ENCODE assay signal across 10 cellular contexts in the genomic region with DNA sequence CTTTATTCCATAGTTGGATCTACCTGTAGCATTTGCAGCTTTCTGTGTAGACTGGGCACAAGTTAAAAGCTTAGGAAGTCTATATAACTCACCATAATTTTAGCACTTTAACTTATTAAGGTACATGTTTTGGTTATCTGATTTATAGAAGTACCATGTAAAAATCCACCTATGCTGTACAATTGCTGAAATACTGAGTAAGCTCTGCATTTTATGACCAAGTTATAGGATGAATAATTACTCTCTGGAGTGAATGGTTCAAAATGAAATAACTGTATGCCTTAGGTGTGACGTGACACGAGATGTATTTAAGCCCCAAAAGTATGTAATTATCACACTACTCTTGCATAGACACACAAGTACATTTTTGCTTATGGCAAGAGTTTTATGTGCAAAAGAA.
"Had no signal": no experiment of that assay in that cellular context is flagged by ENCODE, and none has a peak within 500 bp of the region (broad histone marks: within the 10 kb centered on the region; RNA-seq: fewer than 3 reads in every experiment).

No MANE protein-coding gene starts in this region.

- H3K27me3 Mint-ChIP-seq: IgD-negative memory B cell had no signal

- DNase-seq: GM23248, GOT3, H7, KBM-7 had no signal

- H3K27ac ChIP-seq: GM23248, HL-60, KMS-11 had no signal

- H3K36me3 ChIP-seq: HAP-1 had no signal

- ATAC-seq: HCT116, HepG2 had no signal

- H3K4me3 Mint-ChIP-seq: IgD-negative memory B cell had no signal

- H3K27ac Mint-ChIP-seq: IgD-negative memory B cell had no signal

- H3K4me3 ChIP-seq: GM23248, HAP-1 had no signal
